Comparison of ENCODE assay signal across 8 cellular contexts in genomic region chr1:225882699-225883615, GRCh38.
DNase-seq lines count a peak whose midpoint lies in the region; ATAC-seq and TF ChIP-seq lines count a peak whose summit lies in the region.

No MANE protein-coding gene starts in this region.

- in situ Hi-C loops in astrocyte of the cerebellum (cut with HindIII; ENCODE audit: low sequenced_read_pairs) = loop anchor here (5.0 kb wide), 2 partner anchors 39 to 104 kb away; partner anchors contain the start of gene PYCR2

- H4K20me1 ChIP-seq in OCI-LY1 (ENCODE audit: insufficient read depth, low read length) = no peaks in the 10 kb centered on the region

- TF ChIP-seq CTCF in OCI-LY1 (IDR thresholded peaks at IDR 0.05; ENCODE audit: low read length) = 0 out of 2 replicates have a peak, but pooled peaks have one; percentile 2
- TF ChIP-seq CTCF in astrocyte of the cerebellum (IDR thresholded peaks at IDR 0.05; ENCODE audit: low read depth, low read length, missing control alignments) = no peak

- H2AFZ ChIP-seq in OCI-LY1 (ENCODE audit: low read length) = peak overlapping the region; percentile 53; the same call in 1 of the 2 replicates

- H3K4me3 ChIP-seq in OCI-LY1 (ENCODE audit: low read depth, low read length, poor library complexity, severe bottlenecking) = peak overlapping the region; percentile 95
- H3K4me3 ChIP-seq in astrocyte of the cerebellum (ENCODE audit: low read depth, low read length) = peak overlapping the region; percentile 93

- peak overlapping the region; percentile 86 for H3K9ac ChIP-seq in OCI-LY1 (ENCODE audit: low read length)

- H3K27me3 ChIP-seq in OCI-LY1 (ENCODE audit: insufficient read depth, low read length) = no peaks in the 10 kb centered on the region; the same call in 1 of the 2 replicates

- H3K9me3 ChIP-seq in OCI-LY1 (ENCODE audit: low read length) = no peaks in the 10 kb centered on the region

- H3K4me2 ChIP-seq in OCI-LY1 (ENCODE audit: low read length) = peak overlapping the region; percentile 77

- DNase-seq in activated T-cell treated with anti-CD3 and anti-CD28 coated beads for 48 hours (ENCODE audit: low read depth) (peak; percentile 43), activated T-cell treated with anti-CD3 and anti-CD28 coated beads for 4 hours (no peak), astrocyte of the cerebellum (ENCODE audit: low read depth) (no peak), hippocampal formation (lab: John Stamatoyannopoulos, UW) (peak; percentile 28 to 60), retina (peak; percentile 77), NK-92 (lab: John Stamatoyannopoulos, UW; ENCODE audit: unreplicated experiment) (no peak)

- no peaks in the 10 kb centered on the region for H3K36me3 ChIP-seq in OCI-LY1 (ENCODE audit: insufficient read depth, low read length)

- no peak overlapping the region for H3K27ac ChIP-seq in OCI-LY1 (ENCODE audit: low read depth, low read length, poor library complexity, severe bottlenecking)

- no peaks in the 10 kb centered on the region for H3K9me2 ChIP-seq in OCI-LY1 (ENCODE audit: low read depth, low read length)

- H3K4me1 ChIP-seq in OCI-LY1 (ENCODE audit: insufficient read depth, low read length, severe bottlenecking) = peaks cover 31% of the 10 kb centered on the region

- no peaks in the 10 kb centered on the region for H3F3A ChIP-seq in OCI-LY1 (ENCODE audit: insufficient read depth, low read length)

- ATAC-seq in HG03039 (IDR thresholded peaks at IDR 0.05; ENCODE audit: unreplicated experiment) = peak; percentile 26

- H3K79me2 ChIP-seq in OCI-LY1 (ENCODE audit: insufficient read depth, low read length) = no peaks in the 10 kb centered on the region

Comparison
In these comparisons a context has a peak if more than half of its experiments do, and no peak if none do; other contexts are left out.
1. DNase-seq: peak in activated T-cell treated with anti-CD3 and anti-CD28 coated beads for 48 hours (single experiment), hippocampal formation (2 of 2) and retina (single experiment); none in activated T-cell treated with anti-CD3 and anti-CD28 coated beads for 4 hours (single experiment), astrocyte of the cerebellum (single experiment) and NK-92 (single experiment).